Comparison of ENCODE assay signal across 1 cellular context in the genomic region with DNA sequence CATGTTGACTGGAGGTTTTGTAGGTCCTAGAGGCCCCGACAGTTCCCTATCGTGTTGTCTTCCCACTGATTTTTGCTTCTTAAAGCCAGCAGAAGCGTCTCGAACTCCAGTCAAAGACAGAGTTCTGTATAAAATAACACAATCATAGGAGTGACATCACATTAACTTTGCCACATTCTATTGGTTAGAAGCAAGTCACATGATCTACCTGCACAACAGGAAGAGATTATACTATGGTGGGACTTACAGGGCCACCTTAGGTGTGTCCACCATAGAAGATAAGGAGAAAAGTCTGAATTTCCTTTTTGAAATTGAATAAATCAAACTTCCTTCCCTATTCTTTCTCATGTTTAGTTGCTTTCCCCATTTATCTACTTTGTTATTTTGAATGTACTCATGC.
TF ChIP-seq lines count a peak whose summit lies in the region.

No MANE protein-coding gene starts in this region.

TF ChIP-seq in K562, 482 proteins besides CTCF, POLR2A, EP300 and RAD21:
- peak; percentile 67 for TF ChIP-seq TFE3 (CRISPR knock-in tag; IDR thresholded peaks at IDR 0.05)
- no peak for TF ChIP-seq FOXJ3 (CRISPR knock-in tag; IDR thresholded peaks at IDR 0.05)
- no peak for TF ChIP-seq NEUROD1 (IDR thresholded peaks at IDR 0.05; ENCODE audit: borderline replicate concordance, low read depth, low read length, partially characterized antibody)
- TF ChIP-seq, protein P1, sequence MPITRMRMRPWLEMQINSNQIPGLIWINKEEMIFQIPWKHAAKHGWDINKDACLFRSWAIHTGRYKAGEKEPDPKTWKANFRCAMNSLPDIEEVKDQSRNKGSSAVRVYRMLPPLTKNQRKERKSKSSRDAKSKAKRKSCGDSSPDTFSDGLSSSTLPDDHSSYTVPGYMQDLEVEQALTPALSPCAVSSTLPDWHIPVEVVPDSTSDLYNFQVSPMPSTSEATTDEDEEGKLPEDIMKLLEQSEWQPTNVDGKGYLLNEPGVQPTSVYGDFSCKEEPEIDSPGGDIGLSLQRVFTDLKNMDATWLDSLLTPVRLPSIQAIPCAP (CRISPR knock-in tag; IDR thresholded peaks at IDR 0.05; ENCODE audit: borderline replicate concordance), result no peak
- no peak for TF ChIP-seq SRSF7 (optimal IDR thresholded peaks at IDR 0.05; ENCODE audit: low read depth, low read length)
